Comparison of ENCODE assay signal across 12 cellular contexts in the genomic region with DNA sequence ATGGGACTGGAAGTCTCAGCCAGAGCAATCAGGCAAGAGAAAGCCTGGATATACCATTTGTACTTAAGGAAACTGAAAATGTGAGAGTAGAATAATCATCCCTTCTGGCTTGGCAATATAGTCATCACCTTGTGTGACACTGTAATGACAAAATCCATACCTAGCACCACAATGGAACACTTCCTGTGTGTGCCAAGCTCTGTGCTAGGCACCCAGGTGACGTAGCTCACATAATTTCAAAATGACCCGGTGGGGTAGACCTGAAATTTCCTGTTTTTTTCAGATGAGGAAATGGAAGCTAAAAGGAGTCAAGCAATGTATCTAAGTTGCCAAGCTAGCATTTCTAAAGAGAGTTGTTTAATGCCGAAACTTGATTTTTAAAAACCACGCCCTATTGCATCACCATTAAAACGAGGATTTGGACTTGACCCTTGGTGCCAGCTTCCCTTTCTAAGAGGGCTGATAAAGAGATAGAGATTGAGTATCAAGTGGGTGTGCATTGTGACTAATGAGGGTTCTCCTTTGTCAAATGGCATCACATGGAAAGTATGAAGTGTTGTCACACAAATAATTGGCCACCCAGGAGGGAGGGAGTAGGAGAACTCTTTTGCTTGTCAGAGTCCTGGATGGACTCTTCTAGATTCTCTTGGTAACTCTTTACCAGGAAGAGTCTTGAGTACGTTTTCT.
DNase-seq lines count a peak whose midpoint lies in the region; ATAC-seq and TF ChIP-seq lines count a peak whose summit lies in the region.
"Had no signal": no experiment of that assay in that cellular context is flagged by ENCODE, and none has a peak within 500 bp of the region (broad histone marks: within the 10 kb centered on the region; RNA-seq: fewer than 3 reads in every experiment).

No MANE protein-coding gene starts in this region.

- H3K4me1 ChIP-seq in lower lobe of right lung = no peaks in the 10 kb centered on the region
- H3K4me1 ChIP-seq: adrenal gland had no signal

- DNase-seq in M059J (ENCODE audit: low read depth) (peak; percentile 20), coronary artery (ENCODE audit: low spot score) (no peak), lower lobe of right lung (no peak), type B pancreatic cell (ENCODE audit: extremely low spot score, unreplicated experiment) (no peak), Kasumi-1 (lab: John Stamatoyannopoulos, UW) (no peak), head of caudate nucleus (no peak)
- DNase-seq: activated CD8-positive, alpha-beta memory T cell treated with anti-CD3 and anti-CD28 coated beads for 24 hours; adrenal gland; DMS79 treated with DMSO at 0.1 percent for 48 hours; naive thymus-derived CD8-positive, alpha-beta T cell had no signal

- H3K4me3 Mint-ChIP-seq in type B pancreatic cell = no peak overlapping the region
- H3K4me3 Mint-ChIP-seq: naive thymus-derived CD8-positive, alpha-beta T cell had no signal

- peak overlapping the region; percentile 70 to 84 for H3K27ac ChIP-seq in coronary artery
- H3K27ac ChIP-seq in lower lobe of right lung = peak overlapping the region; percentile 53

- no peaks in the 10 kb centered on the region for H3K36me3 Mint-ChIP-seq in type B pancreatic cell
- H3K36me3 Mint-ChIP-seq: naive thymus-derived CD8-positive, alpha-beta T cell had no signal

- no peaks in the 10 kb centered on the region for H3K36me3 ChIP-seq in lower lobe of right lung
- H3K36me3 ChIP-seq: adrenal gland had no signal

- no peaks in the 10 kb centered on the region for H3K27me3 Mint-ChIP-seq in type B pancreatic cell

- peak overlapping the region; percentile 23 for H3K27ac Mint-ChIP-seq in type B pancreatic cell
- H3K27ac Mint-ChIP-seq: naive thymus-derived CD8-positive, alpha-beta T cell had no signal

- peaks cover 5% of the 10 kb centered on the region for H3K9me3 ChIP-seq in lower lobe of right lung
- H3K9me3 ChIP-seq: adrenal gland had no signal

- no peaks in the 10 kb centered on the region for H3K9me3 Mint-ChIP-seq in type B pancreatic cell

- H3K4me1 Mint-ChIP-seq in type B pancreatic cell (ENCODE audit: unreplicated experiment) = peaks cover 22% of the 10 kb centered on the region

- H3K27me3 ChIP-seq in lower lobe of right lung (ENCODE audit: low read depth) = no peaks in the 10 kb centered on the region
- H3K27me3 ChIP-seq: adrenal gland had no signal

- TF ChIP-seq CTCF in coronary artery (IDR thresholded peaks at IDR 0.05) (no peak), lower lobe of right lung (IDR thresholded peaks at IDR 0.05) (no peak), type B pancreatic cell (conservative IDR thresholded peaks at IDR 0.05) (no peak)

- H3K4me3 ChIP-seq in coronary artery (peak overlapping the region; percentile 20), lower lobe of right lung (no peak overlapping the region)
- H3K4me3 ChIP-seq: K562 had no signal

- intact Hi-C loops in lower lobe of right lung (cut with DNase I) (no loop called here), head of caudate nucleus (cut with DNase I) (loop anchor here (10.0 kb wide), 1 partner anchor 261 kb away; no protein-coding TSS in a partner anchor)

- ATAC-seq in lower lobe of right lung (peak in 1 of 2 donors; percentile 47), GM19463 (IDR thresholded peaks at IDR 0.05; ENCODE audit: unreplicated experiment) (no peak)
- ATAC-seq: K562; naive thymus-derived CD8-positive, alpha-beta T cell had no signal
